In the genomic region with DNA sequence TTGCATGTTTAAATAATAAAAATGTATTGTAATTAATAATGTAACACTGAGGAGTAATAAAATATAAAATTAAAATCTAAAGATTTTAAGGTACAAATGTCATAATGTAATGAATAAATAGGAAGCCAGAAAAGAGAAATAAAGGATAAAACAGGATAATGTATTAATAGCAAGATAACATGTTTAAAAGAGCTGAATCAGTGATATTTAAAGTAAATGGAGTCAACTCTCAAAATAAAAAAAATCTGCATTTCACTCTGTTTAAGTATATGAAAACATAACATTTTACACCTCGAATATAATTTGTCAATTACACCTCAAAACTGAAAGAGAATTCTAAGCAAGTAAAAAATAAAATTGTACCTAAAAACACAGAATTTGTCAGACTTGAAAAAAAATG, we compare ENCODE assay signal across 16 cellular contexts.
"Had no signal": no experiment of that assay in that cellular context is flagged by ENCODE, and none has a peak within 500 bp of the region (broad histone marks: within the 10 kb centered on the region; RNA-seq: fewer than 3 reads in every experiment).

No MANE protein-coding gene starts in this region.

- DNase-seq: dermis blood vessel endothelial cell; dorsolateral prefrontal cortex; effector CD4-positive, alpha-beta T cell; effector memory CD4-positive, alpha-beta T cell; foreskin keratinocyte; heart left ventricle; hypothalamus; immature natural killer cell; left cardiac atrium; left lung; left ventricle myocardium superior; lower lobe of right lung; mesenchymal stem cell; naive thymus-derived CD4-positive, alpha-beta T cell had no signal

- FAIRE-seq: endothelial cell of umbilical vein, keratinocyte had no signal
